25 cellular contexts compared by ENCODE assay signal in the genomic region with DNA sequence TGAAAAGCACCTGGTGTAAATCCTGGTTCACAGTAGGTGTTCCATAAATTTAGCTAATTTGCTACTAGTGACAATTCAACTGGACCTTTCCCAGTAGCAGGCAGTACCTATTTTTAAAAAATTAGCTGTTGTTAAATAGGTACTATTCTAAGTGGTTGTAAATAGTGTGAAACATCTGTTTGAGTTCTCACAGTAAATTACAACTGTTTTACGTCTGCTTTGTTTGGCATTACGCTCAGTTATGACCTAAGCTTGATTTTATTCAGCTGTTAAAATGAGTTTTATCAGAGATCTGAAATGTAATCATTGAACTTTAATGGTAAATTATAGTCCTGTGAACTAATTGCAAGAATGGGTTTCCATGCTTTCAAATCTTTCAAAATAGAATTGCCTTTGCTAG.
"Had no signal": no experiment of that assay in that cellular context is flagged by ENCODE, and none has a peak within 500 bp of the region (broad histone marks: within the 10 kb centered on the region; RNA-seq: fewer than 3 reads in every experiment).

No MANE protein-coding gene starts in this region.

- H3K27ac ChIP-seq: dorsolateral prefrontal cortex, neutrophil, prostate gland, right atrium auricular region, suprapubic skin, transverse colon, upper lobe of right lung, uterus had no signal

- FAIRE-seq: colon, frontal cortex, keratinocyte had no signal

- H3K4me3 ChIP-seq: dorsolateral prefrontal cortex, mucosa of descending colon, prostate gland, right atrium auricular region, smooth muscle cell, suprapubic skin, transverse colon, upper lobe of right lung, uterus had no signal

- H3K4me1 ChIP-seq: prostate gland, right atrium auricular region, suprapubic skin, upper lobe of right lung, uterus had no signal

- H3K36me3 ChIP-seq: prostate gland, uterus had no signal

- H3K9me3 ChIP-seq: mucosa of descending colon, neutrophil, prostate gland, right atrium auricular region, suprapubic skin, transverse colon, upper lobe of right lung, uterus had no signal

- H3K4me2 ChIP-seq: smooth muscle cell had no signal

- DNase-seq: dorsolateral prefrontal cortex; effector CD4-positive, alpha-beta T cell; mesenchymal stem cell; mucosa of descending colon; naive B cell; stimulated activated CD4-positive, alpha-beta T cell treated with anti-CD3 and anti-CD28 coated beads, Interleukin-12 subunit alpha, Interleukin-12 subunit beta, amount 100 ng/mL, for 4 hours; stimulated activated CD4-positive, alpha-beta T cell treated with anti-CD3 and anti-CD28 coated beads, Interleukin-1b, Interleukin-23, amount 100 ng/mL, for 48 hours; stimulated activated CD4-positive, alpha-beta T cell treated with anti-CD3 and anti-CD28 coated beads, Interleukin-4, amount 100 ng/mL, for 1 hour; stimulated activated CD8-positive, alpha-beta memory T cell treated with anti-CD3 and anti-CD28 coated beads, Interleukin-4, amount 100 ng/mL, for 48 hours; stimulated activated naive CD4-positive, alpha-beta T cell; stimulated activated naive CD8-positive, alpha-beta T cell treated with anti-CD3 and anti-CD28 coated beads, Interleukin-15, amount 100 ng/mL, for 72 hours; transverse colon; upper lobe of right lung; uterus had no signal

- H3K27me3 ChIP-seq: dorsolateral prefrontal cortex, neutrophil, right atrium auricular region, suprapubic skin, transverse colon, upper lobe of right lung, uterus had no signal

- ATAC-seq: left lobe of liver; mucosa of descending colon; natural killer cell treated with Interleukin-12 subunit alpha and Interleukin-12 subunit beta and Interleukin-15 and Interleukin-18, amount 100 ng/mL, for 72 hours; sciatic nerve; stimulated activated naive CD8-positive, alpha-beta T cell treated with anti-CD3 and anti-CD28 coated beads, Interleukin-15, amount 100 ng/mL, for 72 hours; upper lobe of right lung had no signal
